In the genomic region with DNA sequence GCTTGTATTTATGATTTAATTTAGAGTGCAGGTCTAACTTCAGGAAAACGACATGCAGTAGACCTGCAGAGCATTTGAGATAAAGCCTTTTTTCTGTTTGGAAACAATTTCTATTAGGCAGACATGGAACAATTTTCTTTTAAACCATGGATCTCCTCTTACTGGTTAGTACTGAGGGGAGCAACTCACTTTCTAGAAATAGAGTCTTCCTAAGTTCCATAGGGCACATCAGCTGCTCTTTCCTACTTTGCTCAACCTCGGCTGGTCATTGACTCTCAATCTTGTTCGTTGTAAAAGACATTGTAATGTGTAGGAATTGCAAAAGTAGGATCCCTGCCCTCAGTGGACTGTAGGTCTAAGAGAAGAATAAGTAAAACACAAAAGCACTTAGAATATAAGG, we compare ENCODE assay signal across 4 cellular contexts.
"Had no signal": no experiment of that assay in that cellular context is flagged by ENCODE, and none has a peak within 500 bp of the region (broad histone marks: within the 10 kb centered on the region; RNA-seq: fewer than 3 reads in every experiment).

No MANE protein-coding gene starts in this region.

- H3K27ac Mint-ChIP-seq: GM23338 had no signal

- H3K9me3 Mint-ChIP-seq: GM23338, H9 had no signal

- ATAC-seq: GM23338 had no signal

- DNase-seq: H9, HCEC 1CT, IMR-90 had no signal

- H3K4me3 Mint-ChIP-seq: GM23338, H9 had no signal

- H3K4me3 ChIP-seq: GM23338 had no signal
